Comparison of ENCODE assay signal across 11 cellular contexts in the genomic region with DNA sequence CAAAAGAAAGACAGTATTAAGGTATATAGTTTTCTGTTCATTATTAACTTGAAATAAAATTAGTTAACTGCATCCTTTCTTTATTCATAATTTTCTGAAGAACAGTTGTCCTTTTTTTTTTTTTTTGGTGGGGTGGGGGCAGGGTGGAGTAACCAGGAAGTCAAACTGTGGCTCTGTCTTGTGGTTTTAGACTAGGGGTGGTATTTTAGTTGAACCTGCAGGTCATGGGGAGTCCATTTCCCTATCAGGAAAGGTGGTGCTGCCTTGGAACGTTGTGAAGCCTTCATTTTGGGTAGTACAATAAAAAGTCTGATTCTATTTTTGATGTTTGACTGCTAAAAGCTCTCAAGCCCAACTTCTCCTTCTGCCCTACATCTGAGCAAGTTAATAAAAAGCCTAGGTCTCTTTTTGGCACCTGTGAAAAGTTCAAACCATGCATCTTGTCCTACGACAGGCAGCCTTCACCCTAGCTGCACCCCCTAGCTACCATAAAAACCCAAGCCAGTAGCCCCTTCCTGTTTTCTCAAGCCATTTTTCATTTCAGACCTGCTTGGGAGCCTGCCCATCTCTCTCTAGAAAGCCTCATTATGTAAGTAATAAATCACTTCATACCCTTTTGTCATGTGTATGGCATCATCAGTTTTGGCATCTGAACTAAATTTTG. TPM values are rescaled to one million over a fixed set of nuclear protein-coding genes. Genes with fewer than 3 reads are reported as not detected.
DNase-seq lines count a peak whose midpoint lies in the region; ATAC-seq and TF ChIP-seq lines count a peak whose summit lies in the region.
"Had no signal": no experiment of that assay in that cellular context is flagged by ENCODE, and none has a peak within 500 bp of the region (broad histone marks: within the 10 kb centered on the region; RNA-seq: fewer than 3 reads in every experiment).

No MANE protein-coding gene starts in this region.

- no peaks in the 10 kb centered on the region for H3K27me3 ChIP-seq in DOHH2 (ENCODE audit: control insufficient read depth, low read length)

- ATAC-seq in GM19035 (IDR thresholded peaks at IDR 0.05; ENCODE audit: unreplicated experiment) (peak; percentile 57), HG02870 (IDR thresholded peaks at IDR 0.05; ENCODE audit: unreplicated experiment) (peak; percentile 58), HG02610 (IDR thresholded peaks at IDR 0.05; ENCODE audit: unreplicated experiment) (no peak)
- ATAC-seq: activated naive CD4-positive, alpha-beta T cell treated with anti-CD3 and anti-CD28 coated beads, Interleukin-2, amount 50 U/mL, for 72 hours had no signal

- H3K4me3 ChIP-seq in DOHH2 (ENCODE audit: low read length) = peak overlapping the region; percentile 19

- no peaks in the 10 kb centered on the region for H3K9me3 ChIP-seq in DOHH2 (ENCODE audit: control insufficient read depth, insufficient read depth, low read length)

- no peaks in the 10 kb centered on the region for H3K79me2 ChIP-seq in DOHH2 (ENCODE audit: control insufficient read depth, low read length)

- no peaks in the 10 kb centered on the region for H3F3A ChIP-seq in DOHH2 (ENCODE audit: control insufficient read depth, insufficient read depth)

- no peaks in the 10 kb centered on the region for H3K36me3 ChIP-seq in DOHH2 (ENCODE audit: control insufficient read depth, low read length)

- H3K4me1 ChIP-seq in DOHH2 (ENCODE audit: control insufficient read depth, low read length) = peaks cover 24% of the 10 kb centered on the region

- no peaks in the 10 kb centered on the region for H4K20me1 ChIP-seq in DOHH2 (ENCODE audit: control insufficient read depth, insufficient read depth, low read depth, low read length)

- H3K9me2 ChIP-seq in DOHH2 (replicated peaks; ENCODE audit: control insufficient read depth, low read length) = no peaks in the 10 kb centered on the region

- DNase-seq in NOMO-1 treated with dmso at 0.1 percent for 144 hours (lab: John Stamatoyannopoulos, UW; ENCODE audit: unreplicated experiment) (peak; percentile 51), GM19238 (ENCODE audit: insufficient read length, low spot score) (no peak), dermis blood vessel endothelial cell (no peak)
- no peak for DNase-seq in activated effector memory CD4-positive, alpha-beta T cell treated with Interleukin-2 at 50 U/mL for 16 hours
- DNase-seq: DMS153 had no signal

- H3K27ac ChIP-seq in DOHH2 (ENCODE audit: low read depth, low read length) = no peak overlapping the region
- H3K27ac ChIP-seq: epithelial cell of prostate had no signal

- TF ChIP-seq CTCF in DOHH2 (IDR thresholded peaks at IDR 0.05; ENCODE audit: low read depth, low read length, poor library complexity, severe bottlenecking) = no peak

- H3K4me2 ChIP-seq in DOHH2 (ENCODE audit: low read length) = peak overlapping the region; percentile 38; the same call in 1 of the 2 replicates

RNA-seq across cellular contexts. Expression of gene RIOX2, which starts 31.2 kb away (rescaled TPM):
- 27.1 and 29.4 TPM in 2 replicates for total RNA-seq in dermis blood vessel endothelial cell

RNA-seq across cellular contexts. Expression of gene GABRR3, which starts 31.7 kb away (rescaled TPM):
- not detected in 2 replicates for total RNA-seq in dermis blood vessel endothelial cell
- total RNA-seq: activated naive CD4-positive, alpha-beta T cell treated with anti-CD3 and anti-CD28 coated beads, Interleukin-2, amount 50 U/mL, for 72 hours had no signal
